Comparison of ENCODE assay signal across 8 cellular contexts in genomic region chr7:922334-923107, GRCh38. TPM values are rescaled to one million over a fixed set of nuclear protein-coding genes. Genes with fewer than 3 reads are reported as not detected.
DNase-seq lines count a peak whose midpoint lies in the region; ATAC-seq and TF ChIP-seq lines count a peak whose summit lies in the region.

No MANE protein-coding gene starts in this region.

- no peak for DNase-seq in T-helper 2 cell treated with Interferon-gamma antibody and Interleukin-4, amounts not matched to agents 5 μg/mL and 100 μg/mL, for 36 hours (ENCODE audit: low spot score)
- peak; percentile 16 for DNase-seq in effector CD4-positive, alpha-beta T cell
- peak; percentile 55 for DNase-seq in stimulated activated CD4-positive, alpha-beta T cell treated with anti-CD3 and anti-CD28 coated beads, Interleukin-1b, Interleukin-23, amount 100 ng/mL, for 4 hours (ENCODE audit: low read depth in 2 of 2)
- DNase-seq in NAMALWA (ENCODE audit: low spot score) (no peak), WERI-Rb-1 (no peak), BE2C (no peak)

- no peaks in the 10 kb centered on the region for H3K9me3 Mint-ChIP-seq in T-helper 2 cell treated with Interferon-gamma antibody and Interleukin-4, amounts not matched to agents 5 μg/mL and 100 μg/mL, for 36 hours

- H3K4me3 Mint-ChIP-seq in T-helper 2 cell treated with Interferon-gamma antibody and Interleukin-4, amounts not matched to agents 5 μg/mL and 100 μg/mL, for 36 hours: peak overlapping the region; percentile 89

- H3K27me3 ChIP-seq in WERI-Rb-1 (ENCODE audit: insufficient read depth, low read depth, severe bottlenecking) (no peaks in the 10 kb centered on the region), BE2C (no peaks in the 10 kb centered on the region)

- peaks cover 6% of the 10 kb centered on the region for H3K4me1 ChIP-seq in BE2C

- H3K27ac ChIP-seq in WERI-Rb-1: no peak overlapping the region

- H3K36me3 ChIP-seq in WERI-Rb-1: no peaks in the 10 kb centered on the region
- H3K36me3 ChIP-seq in BE2C: no peaks in the 10 kb centered on the region

- H3K4me3 ChIP-seq in WERI-Rb-1 (ENCODE audit: low read depth, low read length) (no peak overlapping the region), BE2C (ENCODE audit: low read depth, low read length) (no peak overlapping the region)

- H3K27ac Mint-ChIP-seq in T-helper 2 cell treated with Interferon-gamma antibody and Interleukin-4, amounts not matched to agents 5 μg/mL and 100 μg/mL, for 36 hours: peak overlapping the region; percentile 94

- H3K27me3 Mint-ChIP-seq in T-helper 2 cell treated with Interferon-gamma antibody and Interleukin-4, amounts not matched to agents 5 μg/mL and 100 μg/mL, for 36 hours (ENCODE audit: low read depth): no peaks in the 10 kb centered on the region

- no peak for TF ChIP-seq CTCF in WERI-Rb-1 (IDR thresholded peaks at IDR 0.05; ENCODE audit: low read depth, low read length)
- TF ChIP-seq CTCF in BE2C (IDR thresholded peaks at IDR 0.05; ENCODE audit: low read depth, low read length): no peak

- ATAC-seq in GM19043 (IDR thresholded peaks at IDR 0.05; ENCODE audit: low read depth, unreplicated experiment): peak; percentile 5
- no peak for ATAC-seq in GM19397 (IDR thresholded peaks at IDR 0.05; ENCODE audit: unreplicated experiment)

- H3K9me3 ChIP-seq in WERI-Rb-1 (ENCODE audit: severe bottlenecking) (no peaks in the 10 kb centered on the region), BE2C (no peaks in the 10 kb centered on the region)

- H3K4me1 Mint-ChIP-seq in T-helper 2 cell treated with Interferon-gamma antibody and Interleukin-4, amounts not matched to agents 5 μg/mL and 100 μg/mL, for 36 hours (ENCODE audit: low read depth): peaks cover 23% of the 10 kb centered on the region

- peaks cover 5% of the 10 kb centered on the region for H3K36me3 Mint-ChIP-seq in T-helper 2 cell treated with Interferon-gamma antibody and Interleukin-4, amounts not matched to agents 5 μg/mL and 100 μg/mL, for 36 hours (ENCODE audit: low read depth)

RNA-seq across cellular contexts. Expression of gene ADAP1, which starts 32.0 kb away (rescaled TPM):
- polyA plus RNA-seq in BE2C (2012; ENCODE audit: insufficient read depth, insufficient read length, low read depth): 37.8 TPM

RNA-seq across cellular contexts. Expression of gene GET4, which starts 46.2 kb away (rescaled TPM):
- 190 TPM for polyA plus RNA-seq in BE2C (2012; ENCODE audit: insufficient read depth, insufficient read length, low read depth)

RNA-seq across cellular contexts. Expression of gene COX19, which starts 52.8 kb away (rescaled TPM):
- 18.8 TPM for polyA plus RNA-seq in BE2C (2012; ENCODE audit: insufficient read depth, insufficient read length, low read depth)

Comparison
In these comparisons a context has a peak if more than half of its experiments do, and no peak if none do; other contexts are left out.
1. DNase-seq: peak in effector CD4-positive, alpha-beta T cell (single experiment) and stimulated activated CD4-positive, alpha-beta T cell treated with anti-CD3 and anti-CD28 coated beads, Interleukin-1b, Interleukin-23, amount 100 ng/mL, for 4 hours (2 of 2); none in T-helper 2 cell treated with Interferon-gamma antibody and Interleukin-4, amounts not matched to agents 5 μg/mL and 100 μg/mL, for 36 hours (single experiment), NAMALWA (single experiment), WERI-Rb-1 (single experiment) and BE2C (single experiment).